9 cellular contexts compared by ENCODE assay signal in the genomic region with DNA sequence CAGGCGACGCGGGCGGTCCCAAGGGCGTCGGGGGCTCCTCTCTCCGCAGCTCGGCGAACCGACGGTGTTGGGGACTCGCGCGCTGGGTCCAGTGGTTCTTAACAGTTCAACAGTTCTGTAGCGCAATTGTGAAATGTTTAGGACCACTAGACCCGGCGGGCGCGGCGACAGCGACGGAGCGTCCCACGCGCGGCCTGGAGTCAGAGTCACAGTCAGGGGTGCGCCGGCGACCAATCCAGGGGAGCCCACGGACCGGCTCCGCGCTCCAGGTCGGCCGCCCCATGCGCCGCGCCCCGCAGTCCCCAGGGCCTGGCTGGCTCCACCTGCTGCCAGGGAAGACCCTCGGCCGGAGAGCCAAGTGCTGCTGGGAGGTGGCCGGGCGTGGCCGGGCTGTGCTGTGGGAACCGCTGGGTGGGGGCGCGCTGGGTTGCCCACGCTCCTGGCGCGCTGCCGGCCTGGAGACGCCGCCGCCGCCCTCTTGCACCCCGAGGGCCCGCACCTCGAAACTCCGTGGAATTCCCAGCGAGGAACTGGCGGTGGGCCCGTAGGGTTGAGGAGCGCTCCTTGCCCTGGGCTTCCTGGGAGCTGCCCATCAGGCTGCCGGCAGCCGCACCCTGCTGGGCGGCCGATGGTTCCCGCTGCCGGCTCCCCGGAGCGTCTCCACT. TPM values are rescaled to one million over a fixed set of nuclear protein-coding genes. Genes with fewer than 3 reads are reported as not detected.
DNase-seq lines count a peak whose midpoint lies in the region; ATAC-seq, FAIRE-seq and TF ChIP-seq lines count a peak whose summit lies in the region.
"Had no signal": no experiment of that assay in that cellular context is flagged by ENCODE, and none has a peak within 500 bp of the region (broad histone marks: within the 10 kb centered on the region; RNA-seq: fewer than 3 reads in every experiment).

No MANE protein-coding gene starts in this region.

- no peaks in the 10 kb centered on the region for H3K9me3 ChIP-seq in stomach

- 3 to 15% (median 5%) methylated on average over 24 to 71 of the region's 71 CpGs for WGBS in stomach, 5 donors

- no peak for TF ChIP-seq POLR2A in stomach (IDR thresholded peaks at IDR 0.05)

- H3K36me3 ChIP-seq in bronchial epithelial cell (ENCODE audit: control insufficient read depth, insufficient read depth, low read length) (no peaks in the 10 kb centered on the region), stomach (no peaks in the 10 kb centered on the region)

- H3K4me3 ChIP-seq in bronchial epithelial cell (ENCODE audit: low read depth, low read length), result peak overlapping the region; percentile 85
- H3K4me3 ChIP-seq in stomach, result peak overlapping the region; percentile 49 to 60 (median 56)

- DNase-seq in activated effector memory CD4-positive, alpha-beta T cell treated with anti-CD3 and anti-CD28 coated beads, Interleukin-2, amount 50 U/mL, for 16 hours, result peak; percentile 44
- DNase-seq in activated effector memory CD4-positive, alpha-beta T cell treated with Interleukin-2 at 50 U/mL for 16 hours, result no peak
- DNase-seq in bronchial epithelial cell (ENCODE audit: low read depth) (no peak), left kidney (ENCODE audit: low read depth, low spot score) (peak; percentile 38), stomach (peak; percentile 35), COLO829 (ENCODE audit: low spot score) (no peak)
- DNase-seq: activated B cell treated with CpG ODN at 0.5 μM for 24 hours had no signal

- TF ChIP-seq CTCF in bronchial epithelial cell (IDR thresholded peaks at IDR 0.05; ENCODE audit: insufficient read depth, low read length, severe bottlenecking) (no peak), stomach (IDR thresholded peaks at IDR 0.05) (no peak)

- no peak for ATAC-seq in HG03108 (IDR thresholded peaks at IDR 0.05; ENCODE audit: unreplicated experiment)
- ATAC-seq in GM18502 (IDR thresholded peaks at IDR 0.05; ENCODE audit: poor library complexity, unreplicated experiment), result no peak

- no peak for TF ChIP-seq EP300 in stomach (IDR thresholded peaks at IDR 0.05)

- H3K27ac ChIP-seq in stomach, result peak overlapping the region; percentile 79 to 89 (median 85)

- no peaks in the 10 kb centered on the region for H3K27me3 ChIP-seq in bronchial epithelial cell (ENCODE audit: control insufficient read depth, insufficient read depth, low read length)
- peaks cover 21 to 85% (median 27%) of the 10 kb centered on the region in 3 donors for H3K27me3 ChIP-seq in stomach

- intact Hi-C loops in stomach (cut with DNase I; ENCODE audit: low total_unique reads), result no loop called here

- peaks cover 15 to 42% (median 30%) of the 10 kb centered on the region in 4 donors for H3K4me1 ChIP-seq in stomach

- no peak for FAIRE-seq in bronchial epithelial cell (lab: Jason Lieb, UNC)

RNA-seq across cellular contexts. Expression of gene KIF26A, which starts 20.9 kb away (rescaled TPM):
- 0.26 and 1.0 TPM in 2 replicates for total RNA-seq in bronchial epithelial cell
- 10 to 100 TPM in 1 of 5 donors, 1 to 10 TPM in 3, under 1 TPM in 1; 0.89 to 21.7 (median 2.8) TPM for total RNA-seq in stomach
- 1 to 10 TPM in 2 of 3 donors, under 1 TPM in 1; 0.65 to 1.8 (median 1.2) TPM for polyA plus RNA-seq in stomach
- total RNA-seq: activated B cell treated with CpG ODN at 0.5 μM for 24 hours had no signal

RNA-seq across cellular contexts. Expression of gene ASPG, which starts 32.0 kb away (rescaled TPM):
- total RNA-seq in bronchial epithelial cell (0.53 and 6.9 TPM in 2 replicates), stomach (10 to 100 TPM in 1 of 5 donors, 1 to 10 TPM in 2, under 1 TPM in 1, not detected in 1; 0.58 to 10.7 (median 5.3) TPM)
- 1 to 10 TPM in 2 of 3 donors, under 1 TPM in 1; 0.12 to 5.5 (median 4.4) TPM for polyA plus RNA-seq in stomach
- total RNA-seq: activated B cell treated with CpG ODN at 0.5 μM for 24 hours had no signal

Comparison
In these comparisons a context has a peak if more than half of its experiments do, and no peak if none do; other contexts are left out.
1. DNase-seq: peak in activated effector memory CD4-positive, alpha-beta T cell treated with anti-CD3 and anti-CD28 coated beads, Interleukin-2, amount 50 U/mL, for 16 hours (single experiment), left kidney (single experiment) and stomach (single experiment); none in activated effector memory CD4-positive, alpha-beta T cell treated with Interleukin-2 at 50 U/mL for 16 hours (single experiment), bronchial epithelial cell (single experiment) and COLO829 (single experiment).